Comparison of ENCODE assay signal across 8 cellular contexts in genomic region chr9:99822096-99822595, GRCh38. TPM values are rescaled to one million over a fixed set of nuclear protein-coding genes. Genes with fewer than 3 reads are reported as not detected.
DNase-seq lines count a peak whose midpoint lies in the region; ATAC-seq and TF ChIP-seq lines count a peak whose summit lies in the region.

No MANE protein-coding gene starts in this region.

- ATAC-seq in lung (ENCODE audit: insufficient read depth, low FRiP score): no peak
- no peak for ATAC-seq in HG03521 (IDR thresholded peaks at IDR 0.05; ENCODE audit: unreplicated experiment)

- H4K20me1 ChIP-seq in KMS-11 (ENCODE audit: insufficient read depth): no peaks in the 10 kb centered on the region

- TF ChIP-seq CTCF in KMS-11 (conservative IDR thresholded peaks at IDR 0.05; ENCODE audit: low read depth, low read length) (no peak), breast epithelium (IDR thresholded peaks at IDR 0.05) (no peak), lung (IDR thresholded peaks at IDR 0.05; ENCODE audit: control extremely low read depth, extremely low read depth) (no peak), type B pancreatic cell (conservative IDR thresholded peaks at IDR 0.05) (no peak)

- H3K27ac ChIP-seq in KMS-11: no peak overlapping the region
- H3K27ac ChIP-seq in breast epithelium: peak overlapping the region; percentile 99
- H3K27ac ChIP-seq in lung (ENCODE audit: low read depth in 1 of 2, low read length in 1 of 2): peak overlapping the region; percentile 85 to 95

- peak overlapping the region; percentile 97 for H3K4me2 ChIP-seq in KMS-11

- 0% methylated on average over 33 to 34 of the region's 34 CpGs for WGBS in lung, 2 donors

- peak overlapping the region; percentile 100 for H3K4me3 Mint-ChIP-seq in type B pancreatic cell

- peaks cover 24% of the 10 kb centered on the region for H3K27me3 ChIP-seq in KMS-11 (ENCODE audit: insufficient read depth, low read depth)
- peaks cover 0 to 19% of the 10 kb centered on the region in 2 donors for H3K27me3 ChIP-seq in breast epithelium
- H3K27me3 ChIP-seq in lung (ENCODE audit: control insufficient read depth, insufficient read depth): no peaks in the 10 kb centered on the region

- H3K4me1 ChIP-seq in KMS-11 (ENCODE audit: low read depth, poor library complexity, severe bottlenecking) (peaks cover 17% of the 10 kb centered on the region), breast epithelium (peaks cover 0 to 5% of the 10 kb centered on the region in 2 donors), lung (ENCODE audit: control insufficient read depth in 2 of 2, insufficient read depth in 2 of 2, low read length in 2 of 2) (peaks cover 5 to 8% of the 10 kb centered on the region in 2 donors)

- H3K27ac Mint-ChIP-seq in type B pancreatic cell: peak overlapping the region; percentile 98

- H3K36me3 Mint-ChIP-seq in type B pancreatic cell: peaks cover 4% of the 10 kb centered on the region

- peak overlapping the region; percentile 43 for H3K9ac ChIP-seq in KMS-11

- intact Hi-C loops in breast epithelium (cut with DNase I; ENCODE audit: low total_unique reads): no loop called here

- H3K27me3 Mint-ChIP-seq in type B pancreatic cell: peaks cover 58% of the 10 kb centered on the region

- H3K36me3 ChIP-seq in KMS-11 (ENCODE audit: insufficient read depth) (no peaks in the 10 kb centered on the region), breast epithelium (no peaks in the 10 kb centered on the region), lung (ENCODE audit: control insufficient read depth in 2 of 2, insufficient read depth in 2 of 2, low read length in 2 of 2) (no peaks in the 10 kb centered on the region)

- H3K4me3 ChIP-seq in KMS-11 (IDR thresholded peaks at IDR 0.05; ENCODE audit: insufficient read depth, low read depth, low read length) (no peak overlapping the region), breast epithelium (peak overlapping the region; percentile 87 to 96 (median 91)), lung (peak overlapping the region; percentile 69)

- H3K79me2 ChIP-seq in KMS-11 (ENCODE audit: insufficient read depth, low read depth): no peaks in the 10 kb centered on the region

- H3K4me1 Mint-ChIP-seq in type B pancreatic cell (ENCODE audit: unreplicated experiment): peaks cover 25% of the 10 kb centered on the region

- no peak for TF ChIP-seq POLR2A in breast epithelium (IDR thresholded peaks at IDR 0.05)

- H3K9me3 ChIP-seq in breast epithelium (no peaks in the 10 kb centered on the region), lung (ENCODE audit: control insufficient read depth in 2 of 2, insufficient read depth in 1 of 2, low read length in 1 of 2) (no peaks in the 10 kb centered on the region)

- peak; percentile 51 for DNase-seq in COR-L47 (lab: John Stamatoyannopoulos, UW)
- peak in 1 of 2 donors; percentile 30 for DNase-seq in breast epithelium (ENCODE audit: low spot score in 2 of 2)
- DNase-seq in lung (ENCODE audit: low spot score): no peak
- DNase-seq in type B pancreatic cell (ENCODE audit: extremely low spot score, unreplicated experiment): peak; percentile 74
- no peak for DNase-seq in SHP77 treated with DMSO at 0.1 percent for 48 hours (lab: John Stamatoyannopoulos, UW)
- no peak for DNase-seq in MV-4-11 (lab: John Stamatoyannopoulos, UW)

- H2AFZ ChIP-seq in KMS-11 (ENCODE audit: low read depth): peak overlapping the region; percentile 95

- H3K9me3 Mint-ChIP-seq in type B pancreatic cell: no peaks in the 10 kb centered on the region

RNA-seq across cellular contexts. Expression of gene NR4A3, which starts 0.5 kb away (rescaled TPM):
- total RNA-seq in breast epithelium (10 to 100 TPM in 1 of 3 donors, 1 to 10 TPM in 2; 1.3 to 34.1 (median 4.9) TPM), lung (10 to 100 TPM in 1 of 2 donors, 1 to 10 TPM in 1; 2.3 to 11.7 TPM), type B pancreatic cell (ENCODE audit: low replicate concordance) (2.0 and 3.4 TPM in 2 replicates)
- 1 to 10 TPM; 2.6 to 2.7 TPM for polyA plus RNA-seq in lung

Comparison
In these comparisons a context has a peak if more than half of its experiments do, and no peak if none do; other contexts are left out.
1. DNase-seq: peak in COR-L47 (single experiment) and type B pancreatic cell (single experiment); none in lung (single experiment), SHP77 treated with DMSO at 0.1 percent for 48 hours (single experiment) and MV-4-11 (single experiment).